25 cellular contexts compared by ENCODE assay signal in genomic region chr4:121818215-121818614, GRCh38. TPM values are rescaled to one million over a fixed set of nuclear protein-coding genes. Genes with fewer than 3 reads are reported as not detected.
DNase-seq lines count a peak whose midpoint lies in the region; ATAC-seq, FAIRE-seq and TF ChIP-seq lines count a peak whose summit lies in the region.
"Had no signal": no experiment of that assay in that cellular context is flagged by ENCODE, and none has a peak within 500 bp of the region (broad histone marks: within the 10 kb centered on the region; RNA-seq: fewer than 3 reads in every experiment).

No MANE protein-coding gene starts in this region.

- no peak overlapping the region for H3K4me3 ChIP-seq in DOHH2 (ENCODE audit: low read length)
- H3K4me3 ChIP-seq: SK-N-MC, upper lobe of right lung had no signal

- no peaks in the 10 kb centered on the region for H3K9me2 ChIP-seq in DOHH2 (replicated peaks; ENCODE audit: control insufficient read depth, low read length)

- no peak overlapping the region for H3K4me3 Mint-ChIP-seq in activated T-cell treated with anti-CD3 and anti-CD28 coated beads, Interleukin-2, amount 50 U/mL, for 24 hours
- H3K4me3 Mint-ChIP-seq in activated CD8-positive, alpha-beta T cell treated with anti-CD3 and anti-CD28 coated beads, Interleukin-2, amount 10 ng/mL, durations not matched to agents 7 days and 5 days: no peak overlapping the region
- no peak overlapping the region for H3K4me3 Mint-ChIP-seq in nephron progenitor cell
- H3K4me3 Mint-ChIP-seq: activated B cell treated with CpG ODN at 0.5 μM for 24 hours had no signal

- H3K79me2 ChIP-seq in DOHH2 (ENCODE audit: control insufficient read depth, low read length): peaks cover 77% of the 10 kb centered on the region

- H3K4me1 Mint-ChIP-seq in activated T-cell treated with anti-CD3 and anti-CD28 coated beads, Interleukin-2, amount 50 U/mL, for 24 hours (ENCODE audit: low read depth): peaks cover 19% of the 10 kb centered on the region
- peaks cover 55% of the 10 kb centered on the region for H3K4me1 Mint-ChIP-seq in activated CD8-positive, alpha-beta T cell treated with anti-CD3 and anti-CD28 coated beads, Interleukin-2, amount 10 ng/mL, durations not matched to agents 7 days and 5 days (ENCODE audit: low read depth)
- peaks cover 19% of the 10 kb centered on the region for H3K4me1 Mint-ChIP-seq in nephron progenitor cell

- no peak for DNase-seq in activated T-cell treated with anti-CD3 and anti-CD28 coated beads, Interleukin-2, amount 50 U/mL, for 24 hours
- no peak for DNase-seq in activated T-cell treated with anti-CD3 and anti-CD28 coated beads, Interleukin-2, amount 50 U/mL, for 1 hour
- DNase-seq in activated CD8-positive, alpha-beta T cell treated with anti-CD3 and anti-CD28 coated beads, Interleukin-2, amount 10 ng/mL, durations not matched to agents 7 days and 5 days: no peak
- DNase-seq in nephron progenitor cell (no peak), H54 (ENCODE audit: insufficient read length, low spot score) (no peak), ecto neural progenitor cell (ENCODE audit: low spot score) (no peak), globus pallidus (ENCODE audit: low spot score) (no peak)
- DNase-seq: activated B cell treated with CpG ODN at 0.5 μM for 24 hours; activated effector memory CD4-positive, alpha-beta T cell treated with Interleukin-2 at 50 U/mL for 16 hours; aorta; C1 segment of cervical spinal cord; central memory CD4-positive, alpha-beta T cell; HCEC 1CT; KBM-7; NCI-H1436 treated with DMSO at 0.1 percent for 48 hours; NCI-H524 treated with DMSO at 0.1 percent for 48 hours; RPMI8226; substantia nigra; T-helper 9 cell; upper lobe of right lung had no signal

- peaks cover 38% of the 10 kb centered on the region for H3K4me1 ChIP-seq in DOHH2 (ENCODE audit: control insufficient read depth, low read length)

- H3K9me3 ChIP-seq in DOHH2 (ENCODE audit: control insufficient read depth, insufficient read depth, low read length): no peaks in the 10 kb centered on the region
- H3K9me3 ChIP-seq: upper lobe of right lung had no signal

- peaks cover 93% of the 10 kb centered on the region for H3K36me3 Mint-ChIP-seq in activated T-cell treated with anti-CD3 and anti-CD28 coated beads, Interleukin-2, amount 50 U/mL, for 24 hours (ENCODE audit: low read depth)
- H3K36me3 Mint-ChIP-seq in activated CD8-positive, alpha-beta T cell treated with anti-CD3 and anti-CD28 coated beads, Interleukin-2, amount 10 ng/mL, durations not matched to agents 7 days and 5 days (ENCODE audit: low read depth): peaks cover 70% of the 10 kb centered on the region
- H3K36me3 Mint-ChIP-seq in nephron progenitor cell (ENCODE audit: low read depth): peaks cover 40% of the 10 kb centered on the region

- no peaks in the 10 kb centered on the region for H3K27me3 ChIP-seq in DOHH2 (ENCODE audit: control insufficient read depth, low read length)
- H3K27me3 ChIP-seq: upper lobe of right lung had no signal

- H3K9me3 Mint-ChIP-seq in activated T-cell treated with anti-CD3 and anti-CD28 coated beads, Interleukin-2, amount 50 U/mL, for 24 hours: no peaks in the 10 kb centered on the region
- H3K9me3 Mint-ChIP-seq in activated CD8-positive, alpha-beta T cell treated with anti-CD3 and anti-CD28 coated beads, Interleukin-2, amount 10 ng/mL, durations not matched to agents 7 days and 5 days (ENCODE audit: insufficient read depth): no peaks in the 10 kb centered on the region
- H3K9me3 Mint-ChIP-seq in nephron progenitor cell: no peaks in the 10 kb centered on the region
- H3K9me3 Mint-ChIP-seq: activated B cell treated with CpG ODN at 0.5 μM for 24 hours had no signal

- no peaks in the 10 kb centered on the region for H3K27me3 Mint-ChIP-seq in activated T-cell treated with anti-CD3 and anti-CD28 coated beads, Interleukin-2, amount 50 U/mL, for 24 hours
- no peaks in the 10 kb centered on the region for H3K27me3 Mint-ChIP-seq in activated CD8-positive, alpha-beta T cell treated with anti-CD3 and anti-CD28 coated beads, Interleukin-2, amount 10 ng/mL, durations not matched to agents 7 days and 5 days (ENCODE audit: low read depth)
- no peaks in the 10 kb centered on the region for H3K27me3 Mint-ChIP-seq in nephron progenitor cell (ENCODE audit: low read depth, poor library complexity)
- H3K27me3 Mint-ChIP-seq: activated B cell treated with CpG ODN at 0.5 μM for 24 hours, progenitor cell of endocrine pancreas had no signal

- TF ChIP-seq CTCF in DOHH2 (IDR thresholded peaks at IDR 0.05; ENCODE audit: low read depth, low read length, poor library complexity, severe bottlenecking): no peak
- TF ChIP-seq CTCF in nephron progenitor cell (IDR thresholded peaks at IDR 0.05): no peak

- peaks cover 97% of the 10 kb centered on the region for H3K36me3 ChIP-seq in DOHH2 (ENCODE audit: control insufficient read depth, low read length)

- POLR2A ChIA-PET in activated CD8-positive, alpha-beta T cell treated with anti-CD3 and anti-CD28 coated beads, Interleukin-2, amount 10 ng/mL, durations not matched to agents 7 days and 5 days (lab: Charles Lee): interaction anchor here (1.0 kb wide), 1 partner anchor 12 kb away, joined by 3 read pairs; no protein-coding TSS in a partner anchor

- CTCF ChIA-PET in activated CD8-positive, alpha-beta T cell treated with anti-CD3 and anti-CD28 coated beads, Interleukin-2, amount 10 ng/mL, durations not matched to agents 7 days and 5 days (lab: Charles Lee): no interaction called here

- H3K4me2 ChIP-seq in DOHH2 (ENCODE audit: low read length): peak overlapping the region; percentile 9; the same call in 1 of the 2 replicates

- H4K20me1 ChIP-seq in DOHH2 (ENCODE audit: control insufficient read depth, insufficient read depth, low read depth, low read length): peaks cover 10% of the 10 kb centered on the region; the same call in 1 of the 2 replicates

- no peak overlapping the region for H3K27ac ChIP-seq in DOHH2 (ENCODE audit: low read depth, low read length)
- H3K27ac ChIP-seq: upper lobe of right lung had no signal

- no peak for ATAC-seq in activated CD8-positive, alpha-beta T cell treated with anti-CD3 and anti-CD28 coated beads, Interleukin-2, amount 10 ng/mL, durations not matched to agents 7 days and 5 days
- ATAC-seq: left lobe of liver, upper lobe of right lung had no signal

- TF ChIP-seq POLR2A in H54 (IDR thresholded peaks at IDR 0.05; ENCODE audit: low read depth, low read length): no peak

- FAIRE-seq in H54 (lab: Jason Lieb, UNC): no peak

- peaks cover 61% of the 10 kb centered on the region for H3F3A ChIP-seq in DOHH2 (ENCODE audit: control insufficient read depth, insufficient read depth)

- H3K27ac Mint-ChIP-seq in activated T-cell treated with anti-CD3 and anti-CD28 coated beads, Interleukin-2, amount 50 U/mL, for 24 hours: peak overlapping the region; percentile 24
- peak overlapping the region; percentile 40 for H3K27ac Mint-ChIP-seq in activated CD8-positive, alpha-beta T cell treated with anti-CD3 and anti-CD28 coated beads, Interleukin-2, amount 10 ng/mL, durations not matched to agents 7 days and 5 days
- peak overlapping the region; percentile 77 for H3K27ac Mint-ChIP-seq in nephron progenitor cell
- H3K27ac Mint-ChIP-seq: activated B cell treated with CpG ODN at 0.5 μM for 24 hours, progenitor cell of endocrine pancreas had no signal

RNA-seq across cellular contexts. Expression of gene CCNA2, which starts 5.5 kb away (rescaled TPM):
- total RNA-seq in activated CD8-positive, alpha-beta T cell treated with anti-CD3 and anti-CD28 coated beads, Interleukin-2, amount 10 ng/mL, durations not matched to agents 7 days and 5 days: 100 to 1,000 TPM; 131 to 132 TPM

RNA-seq across cellular contexts. Expression of gene EXOSC9, which starts 17.1 kb away (rescaled TPM):
- 10 to 100 TPM; 54.2 to 56.8 TPM for total RNA-seq in activated CD8-positive, alpha-beta T cell treated with anti-CD3 and anti-CD28 coated beads, Interleukin-2, amount 10 ng/mL, durations not matched to agents 7 days and 5 days

RNA-seq across cellular contexts. Expression of gene BBS7, which starts 52.1 kb away (rescaled TPM):
- 10 to 100 TPM; 16.4 to 18.5 TPM for total RNA-seq in activated CD8-positive, alpha-beta T cell treated with anti-CD3 and anti-CD28 coated beads, Interleukin-2, amount 10 ng/mL, durations not matched to agents 7 days and 5 days

RNA-seq across cellular contexts. Expression of gene SMIM43, which starts 53.3 kb away (rescaled TPM):
- total RNA-seq in activated CD8-positive, alpha-beta T cell treated with anti-CD3 and anti-CD28 coated beads, Interleukin-2, amount 10 ng/mL, durations not matched to agents 7 days and 5 days: not detected
- total RNA-seq: activated B cell treated with CpG ODN at 0.5 μM for 24 hours, aorta, left lobe of liver, mononuclear cell, progenitor cell of endocrine pancreas, upper lobe of right lung had no signal

Comparison
In these comparisons a context has a peak if more than half of its experiments do, and no peak if none do; other contexts are left out.
1. H3K27ac Mint-ChIP-seq: peak in every context shown above with its lines; median percentile 77 in nephron progenitor cell; 40 in activated CD8-positive, alpha-beta T cell treated with anti-CD3 and anti-CD28 coated beads, Interleukin-2, amount 10 ng/mL, durations not matched to agents 7 days and 5 days; 24 in activated T-cell treated with anti-CD3 and anti-CD28 coated beads, Interleukin-2, amount 50 U/mL, for 24 hours.